ENCODE assay signal across 8 cellular contexts in genomic region chr5:88675758-88676636, GRCh38.
DNase-seq lines count a peak whose midpoint lies in the region; ATAC-seq, FAIRE-seq and TF ChIP-seq lines count a peak whose summit lies in the region.

No MANE protein-coding gene starts in this region.

- ATAC-seq in GM19023 (IDR thresholded peaks at IDR 0.05; ENCODE audit: unreplicated experiment): peak; percentile 34
- ATAC-seq in HG03196 (IDR thresholded peaks at IDR 0.05; ENCODE audit: unreplicated experiment): peak; percentile 45
- ATAC-seq in body of pancreas: peak; percentile 39
- ATAC-seq in GM21717 (IDR thresholded peaks at IDR 0.05; ENCODE audit: unreplicated experiment): no peak

- FAIRE-seq in kidney (lab: Jason Lieb, UNC): no peak

- H3K9me3 ChIP-seq in body of pancreas: no peaks in the 10 kb centered on the region
- H3K9me3 ChIP-seq in kidney (ENCODE audit: control insufficient read depth in 1 of 2, low read length in 2 of 2): no peaks in the 10 kb centered on the region

- peak overlapping the region; percentile 74 to 93 for H3K4me3 Mint-ChIP-seq in CD14-positive monocyte
- H3K4me3 Mint-ChIP-seq in stimulated activated naive CD8-positive, alpha-beta T cell treated with anti-CD3 and anti-CD28 coated beads, Interleukin-15, Interleukin-2, amounts not matched to agents 100 ng/mL and 50 ng/mL, for 24 hours: peak overlapping the region; percentile 74

- H3K27me3 Mint-ChIP-seq in CD14-positive monocyte (ENCODE audit: low read depth in 3 of 3): peaks cover 94 to 99% (median 97%) of the 10 kb centered on the region in 3 donors
- peaks cover 87% of the 10 kb centered on the region for H3K27me3 Mint-ChIP-seq in stimulated activated naive CD8-positive, alpha-beta T cell treated with anti-CD3 and anti-CD28 coated beads, Interleukin-15, Interleukin-2, amounts not matched to agents 100 ng/mL and 50 ng/mL, for 24 hours

- H3K9ac ChIP-seq in kidney (ENCODE audit: low read length in 2 of 2): no peak overlapping the region

- H3K4me1 ChIP-seq in body of pancreas (peaks cover 36% of the 10 kb centered on the region), kidney (ENCODE audit: control insufficient read depth in 1 of 2, insufficient read depth in 1 of 2, low read depth in 1 of 2, low read length in 2 of 2) (peaks cover 4 to 7% of the 10 kb centered on the region in 2 donors)

- H3K4me1 Mint-ChIP-seq in CD14-positive monocyte: peaks cover 56% of the 10 kb centered on the region
- H3K4me1 Mint-ChIP-seq in stimulated activated naive CD8-positive, alpha-beta T cell treated with anti-CD3 and anti-CD28 coated beads, Interleukin-15, Interleukin-2, amounts not matched to agents 100 ng/mL and 50 ng/mL, for 24 hours (ENCODE audit: low read depth): peaks cover 41% of the 10 kb centered on the region

- H3K27ac ChIP-seq in body of pancreas (no peak overlapping the region), kidney (ENCODE audit: low read depth in 2 of 2, low read length in 2 of 2) (no peak overlapping the region)

- intact Hi-C loops in CD14-positive monocyte (cut with micrococcal nuclease) (loop anchor here in 1 of 2 donors (5.0 kb wide), 1 partner anchor 894 kb away; no protein-coding TSS in a partner anchor), body of pancreas (cut with DNase I) (no loop called here), kidney (cut with DNase I) (no loop called here)

- TF ChIP-seq POLR2A in body of pancreas (IDR thresholded peaks at IDR 0.05): no peak

- H3K36me3 ChIP-seq in body of pancreas (replicated peaks in 1 of 2; ENCODE audit: insufficient read depth in 1 of 2, low read depth in 2 of 2) (no peaks in the 10 kb centered on the region), kidney (ENCODE audit: control insufficient read depth in 1 of 2, insufficient read depth in 2 of 2, low read length in 2 of 2) (no peaks in the 10 kb centered on the region)

- DNase-seq in CD14-positive monocyte (ENCODE audit: low spot score): no peak
- DNase-seq in NCI-H774 (lab: John Stamatoyannopoulos, UW): peak; percentile 87
- DNase-seq in body of pancreas: peak in 2 of 4 donors; percentile 49 to 55
- peak; percentile 76 for DNase-seq in kidney

- no peak overlapping the region for H3K27ac Mint-ChIP-seq in CD14-positive monocyte
- H3K27ac Mint-ChIP-seq in stimulated activated naive CD8-positive, alpha-beta T cell treated with anti-CD3 and anti-CD28 coated beads, Interleukin-15, Interleukin-2, amounts not matched to agents 100 ng/mL and 50 ng/mL, for 24 hours: peak overlapping the region; percentile 33

- 2 to 3% methylated on average over 44 to 52 of the region's 52 CpGs for WGBS in body of pancreas, 2 donors

- peaks cover 0 to 70% of the 10 kb centered on the region in 2 donors for H3K27me3 ChIP-seq in body of pancreas

- H3K36me3 Mint-ChIP-seq in CD14-positive monocyte: peaks cover 14 to 23% of the 10 kb centered on the region in 2 donors
- H3K36me3 Mint-ChIP-seq in stimulated activated naive CD8-positive, alpha-beta T cell treated with anti-CD3 and anti-CD28 coated beads, Interleukin-15, Interleukin-2, amounts not matched to agents 100 ng/mL and 50 ng/mL, for 24 hours (ENCODE audit: low read depth): peaks cover 4% of the 10 kb centered on the region

- H3K9me3 Mint-ChIP-seq in CD14-positive monocyte: peaks cover 0 to 55% (median 34%) of the 10 kb centered on the region in 7 donors
- no peaks in the 10 kb centered on the region for H3K9me3 Mint-ChIP-seq in stimulated activated naive CD8-positive, alpha-beta T cell treated with anti-CD3 and anti-CD28 coated beads, Interleukin-15, Interleukin-2, amounts not matched to agents 100 ng/mL and 50 ng/mL, for 24 hours

- H3K4me3 ChIP-seq in body of pancreas: no peak overlapping the region
- peak overlapping the region in 1 of 2 donors; percentile 37 for H3K4me3 ChIP-seq in kidney (ENCODE audit: low read length in 2 of 2)

- TF ChIP-seq CTCF in CD14-positive monocyte (IDR thresholded peaks at IDR 0.05): no peak
- no peak for TF ChIP-seq CTCF in body of pancreas (IDR thresholded peaks at IDR 0.05)
- TF ChIP-seq CTCF in kidney (IDR thresholded peaks at IDR 0.05; ENCODE audit: borderline replicate concordance, extremely low read depth, insufficient read depth): no peak
